ENCODE assay signal across 11 cellular contexts in the genomic region with DNA sequence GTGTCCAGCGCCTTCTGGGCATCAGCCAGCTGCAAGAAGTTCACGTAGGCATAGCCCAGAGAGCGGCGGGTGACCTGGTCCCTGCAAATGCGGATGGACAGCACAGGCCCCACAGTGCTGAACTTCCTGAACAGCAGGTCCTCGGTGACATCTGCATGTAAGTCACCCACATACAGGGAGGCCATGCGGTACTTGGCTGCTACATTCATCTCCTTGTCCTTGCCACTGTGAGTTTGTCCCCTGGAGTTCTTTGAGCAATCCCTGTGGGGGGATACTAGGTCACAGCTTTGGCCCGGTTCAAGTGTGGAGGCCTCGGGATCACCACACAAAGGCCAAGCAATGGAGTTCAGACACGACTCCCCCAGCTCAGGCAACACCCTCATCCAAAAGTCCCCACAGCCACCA. TPM values are rescaled to one million over a fixed set of nuclear protein-coding genes. Genes with fewer than 3 reads are reported as not detected.
DNase-seq lines count a peak whose midpoint lies in the region; ATAC-seq, FAIRE-seq and TF ChIP-seq lines count a peak whose summit lies in the region.
"Had no signal": no experiment of that assay in that cellular context is flagged by ENCODE, and none has a peak within 500 bp of the region (broad histone marks: within the 10 kb centered on the region; RNA-seq: fewer than 3 reads in every experiment).

No MANE protein-coding gene starts in this region.

- H3K79me2 ChIP-seq in GM23248 (ENCODE audit: insufficient read depth) = no peaks in the 10 kb centered on the region
- H3K79me2 ChIP-seq in astrocyte (ENCODE audit: insufficient read depth, low read length) = no peaks in the 10 kb centered on the region

- H3K9ac ChIP-seq in GM23248 (peak overlapping the region; percentile 59), astrocyte (ENCODE audit: low read length) (peak overlapping the region; percentile 84), skeletal muscle satellite cell (ENCODE audit: low read depth, low read length) (peak overlapping the region; percentile 76)

- H3K27ac ChIP-seq in GM23248 (no peak overlapping the region), astrocyte (ENCODE audit: low read depth, low read length) (peak overlapping the region; percentile 51)

- FAIRE-seq in astrocyte (lab: Jason Lieb, UNC) = no peak

- H3K4me2 ChIP-seq in GM23248 (ENCODE audit: unreplicated experiment) (peak overlapping the region; percentile 65), astrocyte (ENCODE audit: low read length) (peak overlapping the region; percentile 81), skeletal muscle satellite cell (ENCODE audit: low read length) (peak overlapping the region; percentile 74)

- H3K9me3 ChIP-seq in GM23248 (ENCODE audit: low read depth) (no peaks in the 10 kb centered on the region), astrocyte (ENCODE audit: insufficient read depth, low read depth, low read length) (no peaks in the 10 kb centered on the region), skeletal muscle satellite cell (replicated peaks; ENCODE audit: low read length) (no peaks in the 10 kb centered on the region)

- no peak for DNase-seq in GM23248
- no peak for DNase-seq in astrocyte (ENCODE audit: low read depth)
- peak; percentile 0 for DNase-seq in hepatic stellate cell (ENCODE audit: low spot score)
- no peak for DNase-seq in NCI-H1092 treated with DMSO at 0.1 percent for 48 hours (lab: John Stamatoyannopoulos, UW)
- no peak for DNase-seq in SKM-1 treated with dmso at 0.1 percent for 144 hours (lab: John Stamatoyannopoulos, UW; ENCODE audit: unreplicated experiment)
- DNase-seq in stimulated activated CD4-positive, alpha-beta T cell treated with anti-CD3 and anti-CD28 coated beads, Interleukin-4, amount 100 ng/mL, for 24 hours = no peak
- DNase-seq: activated CD8-positive, alpha-beta memory T cell treated with anti-CD3 and anti-CD28 coated beads, Interleukin-2, amount 50 U/mL, for 48 hours; KG1; SHP77 treated with DMSO at 0.1 percent for 48 hours had no signal

- no peaks in the 10 kb centered on the region for H3K36me3 Mint-ChIP-seq in astrocyte (ENCODE audit: low read depth, unreplicated experiment)

- in situ Hi-C loops in GM23248 (cut with MboI) = no loop called here

- no peak overlapping the region for H3K27ac Mint-ChIP-seq in astrocyte (ENCODE audit: unreplicated experiment)

- H3K4me1 Mint-ChIP-seq in astrocyte (ENCODE audit: low read depth, unreplicated experiment) = no peaks in the 10 kb centered on the region

- H3K36me3 ChIP-seq in GM23248 (ENCODE audit: low read depth) (no peaks in the 10 kb centered on the region), astrocyte (ENCODE audit: insufficient read depth, low read length) (no peaks in the 10 kb centered on the region), skeletal muscle satellite cell (ENCODE audit: insufficient read depth, low read length) (no peaks in the 10 kb centered on the region)

- no peaks in the 10 kb centered on the region for H4K20me1 ChIP-seq in GM23248 (ENCODE audit: insufficient read depth)
- no peaks in the 10 kb centered on the region for H4K20me1 ChIP-seq in astrocyte (ENCODE audit: insufficient read depth, low read length)

- H2AFZ ChIP-seq in GM23248 (peak overlapping the region; percentile 86), astrocyte (ENCODE audit: low read depth, low read length) (peak overlapping the region; percentile 86)

- H3K4me1 ChIP-seq in GM23248 (ENCODE audit: insufficient read depth) = no peaks in the 10 kb centered on the region
- H3K4me1 ChIP-seq in astrocyte (ENCODE audit: insufficient read depth, low read length) = peaks cover 7% of the 10 kb centered on the region
- peaks cover 6% of the 10 kb centered on the region for H3K4me1 ChIP-seq in skeletal muscle satellite cell (ENCODE audit: control insufficient read depth, insufficient read depth, low read length)

- no peak for ATAC-seq in GM21717 (IDR thresholded peaks at IDR 0.05; ENCODE audit: unreplicated experiment)

- 42 to 43% methylated on average over 10 of the region's 10 CpGs for WGBS in GM23248 (ENCODE audit: low coverage in 1 of 2, low lambda C conversion rate in 2 of 2, missing lambda C conversion rate in 2 of 2), 2 experiments

- no peaks in the 10 kb centered on the region for H3K27me3 Mint-ChIP-seq in astrocyte (ENCODE audit: low read depth, unreplicated experiment)

- H3K27me3 ChIP-seq in GM23248 (replicated peaks; ENCODE audit: insufficient read depth) (no peaks in the 10 kb centered on the region; the same call in 1 of the 2 replicates), astrocyte (ENCODE audit: insufficient read depth, low read length) (no peaks in the 10 kb centered on the region), skeletal muscle satellite cell (ENCODE audit: control insufficient read depth, insufficient read depth, low read length) (no peaks in the 10 kb centered on the region)

- no peaks in the 10 kb centered on the region for H3F3A ChIP-seq in GM23248 (ENCODE audit: insufficient read depth)

- H3K9me3 Mint-ChIP-seq in astrocyte (ENCODE audit: unreplicated experiment) = no peaks in the 10 kb centered on the region

- TF ChIP-seq CTCF in astrocyte (IDR thresholded peaks at IDR 0.05; ENCODE audit: insufficient read depth, low read depth, low read length) = no peak

- H3K9me2 ChIP-seq in GM23248 (ENCODE audit: insufficient read depth) = no peaks in the 10 kb centered on the region

- H3K4me3 ChIP-seq in GM23248 (peak overlapping the region; percentile 69), astrocyte (ENCODE audit: insufficient read depth, low read depth, low read length) (peak overlapping the region; percentile 66), skeletal muscle satellite cell (ENCODE audit: low read length) (peak overlapping the region; percentile 70)

- peak overlapping the region; percentile 67 for H3K4me3 Mint-ChIP-seq in astrocyte (ENCODE audit: unreplicated experiment)

RNA-seq across cellular contexts. Expression of gene PABPC4L, which starts 0.8 kb away (rescaled TPM):
- total RNA-seq in GM23248 (2014; rRNA removed; shearing (Covaris generic)) = under 0.01 TPM in 2 replicates
- polyA plus RNA-seq in GM23248 (2016; fragmentation: Nextera tagmentation; extraction: Ambion mirVana) = 0.09 and 0.13 TPM in 2 replicates
- total RNA-seq in astrocyte = 0.58 and 0.66 TPM in 2 replicates
- total RNA-seq in skeletal muscle satellite cell (2012; rRNA removed) = under 0.01 and 0.22 TPM in 2 replicates
